Comparison of ENCODE assay signal across 8 cellular contexts in the genomic region with DNA sequence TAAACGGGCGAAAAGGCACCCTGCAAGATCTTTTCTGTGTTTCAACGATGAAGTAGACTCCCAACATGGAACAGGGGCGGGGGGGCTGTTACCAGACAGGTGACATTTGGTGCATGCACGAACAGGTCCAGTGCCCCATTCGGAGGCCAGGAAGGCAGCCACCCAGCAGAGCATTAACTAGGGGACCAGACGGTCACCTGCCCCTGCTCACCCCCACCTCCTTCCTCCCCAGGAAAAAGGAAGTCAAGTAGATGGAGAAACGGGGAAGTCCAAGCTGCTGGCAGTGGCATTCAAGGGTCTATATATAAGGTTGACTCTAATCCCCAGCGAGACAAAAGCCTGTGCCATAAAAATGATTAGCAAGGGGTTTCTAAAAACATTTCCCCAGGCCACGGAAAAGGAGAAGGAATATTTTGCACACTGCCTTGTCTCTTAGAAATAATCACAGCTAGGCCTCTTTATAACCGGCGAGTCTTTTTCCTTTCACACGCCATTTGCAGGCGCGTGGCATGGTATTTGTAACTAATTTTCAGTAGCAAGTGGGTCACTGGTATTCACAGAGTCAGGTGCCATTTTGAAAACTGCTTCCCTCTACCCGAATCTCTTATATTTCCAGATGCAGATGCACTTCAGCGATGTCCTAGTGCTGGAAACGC.
A peak's percentile ranks its signal among the peaks of the same experiment; 100 is the strongest.
DNase-seq lines count a peak whose midpoint lies in the region; ATAC-seq and TF ChIP-seq lines count a peak whose summit lies in the region.

No MANE protein-coding gene starts in this region.

- peak overlapping the region in 20 of 21 experiments; percentile 87 to 99 (median 95) for H3K27ac ChIP-seq in skin epidermis

- peak overlapping the region; percentile 71 for H3K4me3 ChIP-seq in fibroblast of mammary gland (ENCODE audit: control insufficient read depth, low read depth, low read length)
- peak overlapping the region; percentile 50 to 84 (median 60) for H3K4me3 ChIP-seq in skin epidermis

- TF ChIP-seq CTCF in fibroblast of mammary gland (conservative IDR thresholded peaks at IDR 0.05; ENCODE audit: control insufficient read depth, insufficient read depth, low read depth, low read length), result no peak

- no peak for ATAC-seq in GM18867 (IDR thresholded peaks at IDR 0.05; ENCODE audit: unreplicated experiment)

- DNase-seq in activated gamma-delta T cell treated with Interleukin-2 at 50 U/mL for 16 hours (peak; percentile 54), activated gamma-delta T cell (lab: John Stamatoyannopoulos, UW) (no peak), fibroblast of mammary gland (ENCODE audit: low read depth) (no peak), SW 1271 (lab: John Stamatoyannopoulos, UW) (no peak)
- DNase-seq in activated CD4-positive, alpha-beta T cell treated with anti-CD3 and anti-CD28 coated beads, Interleukin-2, amount 50 U/mL, for 1 hour, result peak; percentile 53
- DNase-seq in effector CD4-positive, alpha-beta T cell, result no peak

Comparison
In these comparisons a context has a peak if more than half of its experiments do, and no peak if none do; other contexts are left out.
1. DNase-seq: peak in activated gamma-delta T cell treated with Interleukin-2 at 50 U/mL for 16 hours (single experiment) and activated CD4-positive, alpha-beta T cell treated with anti-CD3 and anti-CD28 coated beads, Interleukin-2, amount 50 U/mL, for 1 hour (single experiment); none in activated gamma-delta T cell (single experiment), fibroblast of mammary gland (single experiment), SW 1271 (0 of 2) and effector CD4-positive, alpha-beta T cell (single experiment).